Comparison of ENCODE assay signal across 27 cellular contexts in genomic region chr20:18322551-18322950, GRCh38.
"Had no signal": no experiment of that assay in that cellular context is flagged by ENCODE, and none has a peak within 500 bp of the region (broad histone marks: within the 10 kb centered on the region; RNA-seq: fewer than 3 reads in every experiment).

No MANE protein-coding gene starts in this region.

- H3K9me3 ChIP-seq: adrenal gland had no signal

- H3K9me3 Mint-ChIP-seq: activated naive CD8-positive, alpha-beta T cell treated with anti-CD3 and anti-CD28 coated beads, Interleukin-2, amount 10 ng/mL, durations not matched to agents 7 days and 5 days; activated T-cell treated with anti-CD3 and anti-CD28 coated beads, Interleukin-2, amount 50 U/mL, for 72 hours had no signal

- H3K36me3 Mint-ChIP-seq: activated naive CD8-positive, alpha-beta T cell treated with anti-CD3 and anti-CD28 coated beads, Interleukin-2, amount 10 ng/mL, durations not matched to agents 7 days and 5 days had no signal

- H3K36me3 ChIP-seq: adrenal gland, WERI-Rb-1 had no signal

- H3K4me3 Mint-ChIP-seq: activated CD8-positive, alpha-beta T cell treated with anti-CD3 and anti-CD28 coated beads for 36 hours; activated naive CD8-positive, alpha-beta T cell treated with anti-CD3 and anti-CD28 coated beads, Interleukin-2, amount 10 ng/mL, durations not matched to agents 7 days and 5 days; activated T-cell treated with anti-CD3 and anti-CD28 coated beads, Interleukin-2, amount 50 U/mL, for 72 hours had no signal

- DNase-seq: activated CD4-positive, alpha-beta T cell treated with anti-CD3 and anti-CD28 coated beads for 4 hours; activated CD8-positive, alpha-beta memory T cell treated with anti-CD3 and anti-CD28 coated beads, Interleukin-2, amount 50 U/mL, for 4 hours; activated CD8-positive, alpha-beta T cell treated with anti-CD3 and anti-CD28 coated beads for 36 hours; activated naive CD4-positive, alpha-beta T cell treated with anti-CD3 and anti-CD28 coated beads, Interleukin-2, amount 50 U/mL, for 16 hours; activated naive CD8-positive, alpha-beta T cell treated with anti-CD3 and anti-CD28 coated beads, Interleukin-2, amount 10 ng/mL, durations not matched to agents 7 days and 5 days; activated T-cell treated with anti-CD3 and anti-CD28 coated beads, Interleukin-2, amount 50 U/mL, for 72 hours; adrenal gland; anterior cingulate cortex; cerebellar nuclear complex; MV-4-11; NCI-H1092 treated with DMSO at 0.1 percent for 48 hours; NCI-H1417 treated with DMSO at 0.1 percent for 48 hours; NCI-H1694; NCI-H2029; NCI-H345; NCI-H510A; NCI-H526 treated with DMSO at 0.1 percent for 48 hours; NCI-H82; OCI-M1; RPMI8226; T-helper 1 cell; WERI-Rb-1 had no signal

- H3K4me3 ChIP-seq: adrenal gland, SK-N-MC had no signal

- H3K27me3 Mint-ChIP-seq: activated CD8-positive, alpha-beta T cell treated with anti-CD3 and anti-CD28 coated beads for 36 hours had no signal

- H3K4me1 ChIP-seq: adrenal gland had no signal

- H3K27ac ChIP-seq: adrenal gland, SK-N-MC, WERI-Rb-1 had no signal

- H3K4me1 Mint-ChIP-seq: activated naive CD8-positive, alpha-beta T cell treated with anti-CD3 and anti-CD28 coated beads, Interleukin-2, amount 10 ng/mL, durations not matched to agents 7 days and 5 days had no signal

- ATAC-seq: activated CD4-positive, CD25-positive, alpha-beta regulatory T cell treated with anti-CD3 and anti-CD28 coated beads, Interleukin-2, amount 50 U/mL, for 24 hours; activated CD8-positive, alpha-beta T cell treated with anti-CD3 and anti-CD28 coated beads for 36 hours; activated T-cell treated with anti-CD3 and anti-CD28 coated beads, Interleukin-2, amount 50 U/mL, for 72 hours; Panc1; Right ventricle myocardium inferior had no signal

- H3K27ac Mint-ChIP-seq: activated CD8-positive, alpha-beta T cell treated with anti-CD3 and anti-CD28 coated beads for 36 hours; activated naive CD8-positive, alpha-beta T cell treated with anti-CD3 and anti-CD28 coated beads, Interleukin-2, amount 10 ng/mL, durations not matched to agents 7 days and 5 days; activated T-cell treated with anti-CD3 and anti-CD28 coated beads, Interleukin-2, amount 50 U/mL, for 72 hours; activated T-helper 2 cell treated with anti-CD3 and anti-CD28 coated beads, Interferon-gamma antibody, Interleukin-2, Interleukin-4, amounts not matched to agents 10 μg/mL and 5 μg/mL and 100 μg/mL, durations not matched to agents 14 hours and 24 hours and 36 hours had no signal

- H3K27me3 ChIP-seq: adrenal gland had no signal
